ENCODE assay signal across 8 cellular contexts in genomic region chr5:141940695-141941271, GRCh38. TPM values are rescaled to one million over a fixed set of nuclear protein-coding genes. Genes with fewer than 3 reads are reported as not detected.
DNase-seq lines count a peak whose midpoint lies in the region; ATAC-seq lines count a peak whose summit lies in the region.

No MANE protein-coding gene starts in this region.

- peaks cover 12 to 22% (median 20%) of the 10 kb centered on the region in 3 donors for H3K4me1 ChIP-seq in skeletal muscle tissue (ENCODE audit: control insufficient read depth in 3 of 3, insufficient read depth in 3 of 3, low read length in 3 of 3)

- CTCF ChIA-PET in T-cell (lab: Charles Lee): interaction anchor here in 1 of 2 donors (0.6 to 2.0 kb wide), 3 partner anchors 18 to 25 kb away, joined by 3 to 9 read pairs (median 3); no protein-coding TSS in a partner anchor

- H3K9me3 ChIP-seq in skeletal muscle tissue (ENCODE audit: control insufficient read depth in 3 of 3, low read length in 3 of 3): no peaks in the 10 kb centered on the region

- peak overlapping the region in 1 of 3 donors; percentile 3 for H3K9ac ChIP-seq in skeletal muscle tissue (ENCODE audit: low read depth in 1 of 3, low read length in 3 of 3)

- in situ Hi-C loops in G401 (cut with HindIII; ENCODE audit: low sequenced_read_pairs): no loop called here

- peaks cover 0 to 9% (median 2%) of the 10 kb centered on the region in 3 donors for H3K4me1 Mint-ChIP-seq in T-cell

- DNase-seq in G401 (ENCODE audit: low spot score) (peak; percentile 32), T-cell (no peak), fibroblast of peridontal ligament (ENCODE audit: extremely low read depth) (peak; percentile 79), cerebellar cortex (ENCODE audit: low spot score) (no peak)
- no peak for DNase-seq in stimulated activated CD4-positive, alpha-beta T cell treated with anti-CD3 and anti-CD28 coated beads, Interleukin-4, amount 100 ng/mL, for 4 hours

- H3K4me3 Mint-ChIP-seq in T-cell: no peak overlapping the region

- H3K36me3 ChIP-seq in skeletal muscle tissue (ENCODE audit: control insufficient read depth in 3 of 3, insufficient read depth in 3 of 3, low read length in 3 of 3): peaks cover 22 to 36% (median 36%) of the 10 kb centered on the region in 3 donors

- H3K9me3 Mint-ChIP-seq in T-cell: no peaks in the 10 kb centered on the region

- peaks cover 6 to 11% (median 7%) of the 10 kb centered on the region in 3 donors for H3K27me3 ChIP-seq in skeletal muscle tissue (ENCODE audit: control insufficient read depth in 3 of 3, insufficient read depth in 3 of 3, low read length in 3 of 3)

- H3K27me3 Mint-ChIP-seq in T-cell: no peaks in the 10 kb centered on the region

- ATAC-seq in T-cell (replicated peaks in 1 of 4) (peak in 1 of 4 experiments; percentile 22), HG03045 (IDR thresholded peaks at IDR 0.05; ENCODE audit: unreplicated experiment) (no peak), HG02623 (IDR thresholded peaks at IDR 0.05; ENCODE audit: unreplicated experiment) (no peak)

- H3K36me3 Mint-ChIP-seq in T-cell: peaks cover 23% of the 10 kb centered on the region

- H3K27ac ChIP-seq in skeletal muscle tissue (ENCODE audit: low read depth, low read length): peak overlapping the region; percentile 33

- H3K4me3 ChIP-seq in skeletal muscle tissue (ENCODE audit: low read length in 3 of 3): no peak overlapping the region

- H3K27ac Mint-ChIP-seq in T-cell: peak overlapping the region; percentile 48 to 77

- POLR2A ChIA-PET in T-cell (lab: Charles Lee): interaction anchor here (0.7 to 1.5 kb wide), 4 partner anchors 10 to 26 kb away, joined by 3 to 4 read pairs (median 3); no protein-coding TSS in a partner anchor

RNA-seq across cellular contexts. Expression of gene DELE1, which starts 17.1 kb away (rescaled TPM):
- 87.4 and 96.0 TPM in 2 replicates for total RNA-seq in G401 (2014; rRNA removed; shearing (Covaris generic))
- 100 to 1,000 TPM in 1 of 5 donors, 10 to 100 TPM in 4; 80.3 to 130 (median 85.2) TPM for total RNA-seq in T-cell
- total RNA-seq in skeletal muscle tissue: 42.3 TPM

RNA-seq across cellular contexts. Expression of gene PCDH12, which starts 17.2 kb away (rescaled TPM):
- total RNA-seq in G401 (2014; rRNA removed; shearing (Covaris generic)): not detected in 2 replicates
- under 1 TPM in 2 of 5 donors, not detected in 3; 0.07 to 0.09 TPM for total RNA-seq in T-cell
- 12.0 TPM for total RNA-seq in skeletal muscle tissue

RNA-seq across cellular contexts. Expression of gene RNF14, which starts 28.1 kb away (rescaled TPM):
- total RNA-seq in G401 (2014; rRNA removed; shearing (Covaris generic)): 61.5 and 65.6 TPM in 2 replicates
- 10 to 100 TPM; 16.4 to 35.8 (median 28.2) TPM for total RNA-seq in T-cell
- 44.4 TPM for total RNA-seq in skeletal muscle tissue

Comparison
In these comparisons a context has a peak if more than half of its experiments do, and no peak if none do; other contexts are left out.
1. DNase-seq: peak in G401 (single experiment) and fibroblast of peridontal ligament (single experiment); none in T-cell (0 of 34), stimulated activated CD4-positive, alpha-beta T cell treated with anti-CD3 and anti-CD28 coated beads, Interleukin-4, amount 100 ng/mL, for 4 hours (0 of 2) and cerebellar cortex (single experiment).
2. RNA of gene PCDH12, which starts 17.2 kb away (total RNA-seq): 12.0 TPM in skeletal muscle tissue (single experiment); not detected in G401 and 0.07 to 0.09 TPM in T-cell; every median in the first group is over 10 times any median in the second.